9 cellular contexts compared by ENCODE assay signal in the genomic region with DNA sequence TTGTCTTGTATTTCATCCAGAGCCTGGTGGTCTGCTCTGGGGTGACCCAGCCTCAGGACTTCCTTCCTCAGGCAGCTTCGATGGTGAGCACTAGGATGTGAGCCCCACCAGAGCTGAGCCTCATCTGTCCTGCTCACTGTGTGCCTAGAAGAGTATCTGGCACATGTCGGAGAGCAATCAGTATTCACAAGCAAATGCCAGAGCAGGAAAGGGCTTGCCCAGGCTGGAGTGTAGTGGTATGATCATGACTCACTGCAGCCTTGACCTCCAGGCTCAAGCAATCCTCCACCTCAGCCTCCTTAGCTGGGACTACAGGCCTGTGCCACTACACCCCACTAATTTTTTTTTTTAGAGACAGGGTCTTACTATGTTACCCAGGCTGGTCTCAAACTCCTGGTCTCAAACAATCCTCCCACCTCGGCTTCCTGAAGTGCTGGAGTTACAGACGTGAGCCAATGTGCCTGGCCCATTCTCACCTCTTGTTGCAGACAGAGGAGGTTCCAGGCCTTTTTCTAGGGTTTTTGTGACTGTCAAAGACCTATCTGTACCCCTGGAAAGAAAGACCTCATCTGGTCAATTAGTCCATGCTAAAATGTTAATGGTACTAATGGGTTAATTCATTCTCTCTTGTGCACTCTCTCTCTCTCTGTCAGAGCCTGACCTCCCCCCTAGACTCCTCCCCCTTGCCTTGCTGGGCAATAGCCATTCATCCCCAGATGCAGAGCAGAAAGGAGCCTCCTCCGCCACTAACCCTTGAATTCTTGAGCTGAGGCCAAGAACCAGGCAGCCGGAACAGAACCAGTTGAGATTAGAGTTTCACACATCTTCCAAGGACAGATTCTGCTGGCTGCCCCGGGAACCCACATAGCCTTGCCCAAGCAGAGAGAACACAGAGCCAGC.
DNase-seq lines count a peak whose midpoint lies in the region; ATAC-seq, FAIRE-seq and TF ChIP-seq lines count a peak whose summit lies in the region.
"Had no signal": no experiment of that assay in that cellular context is flagged by ENCODE, and none has a peak within 500 bp of the region (broad histone marks: within the 10 kb centered on the region; RNA-seq: fewer than 3 reads in every experiment).

No MANE protein-coding gene starts in this region.

- peak; percentile 64 for FAIRE-seq in bronchial epithelial cell (lab: Jason Lieb, UNC)

- ATAC-seq in HG03139 (IDR thresholded peaks at IDR 0.05; ENCODE audit: unreplicated experiment) (no peak), GM18870 (IDR thresholded peaks at IDR 0.05; ENCODE audit: unreplicated experiment) (no peak)

- H3K36me3 ChIP-seq in bronchial epithelial cell (ENCODE audit: control insufficient read depth, insufficient read depth, low read length): no peaks in the 10 kb centered on the region
- no peaks in the 10 kb centered on the region for H3K36me3 ChIP-seq in thyroid gland

- H3K27me3 ChIP-seq in bronchial epithelial cell (ENCODE audit: control insufficient read depth, insufficient read depth, low read length) (no peaks in the 10 kb centered on the region), thyroid gland (no peaks in the 10 kb centered on the region)

- peak overlapping the region; percentile 54 to 83 (median 70) for H3K27ac ChIP-seq in thyroid gland

- intact Hi-C loops in thyroid gland (cut with DNase I): no loop called here

- TF ChIP-seq POLR2A in thyroid gland (IDR thresholded peaks at IDR 0.05): peak in 1 of 2 donors; percentile 32

- DNase-seq in HT1080 (ENCODE audit: low read depth) (peak; percentile 59), bronchial epithelial cell (ENCODE audit: low read depth) (peak; percentile 94), kidney glomerular epithelial cell (lab: John Stamatoyannopoulos, UW) (peak; percentile 99), thyroid gland (peak; percentile 96 to 97), NCI-H1105 treated with DMSO at 0.1 percent for 48 hours (lab: John Stamatoyannopoulos, UW) (no peak), NCI-H82 (lab: John Stamatoyannopoulos, UW) (no peak)
- DNase-seq: stimulated activated CD4-positive, alpha-beta T cell treated with anti-CD3 and anti-CD28 coated beads, Interleukin-4, amount 100 ng/mL, for 1 hour had no signal

- 30 to 37% methylated on average over 7 of the region's 7 CpGs for WGBS in thyroid gland, 2 donors

- no peak overlapping the region for H3K4me3 ChIP-seq in bronchial epithelial cell (ENCODE audit: low read depth, low read length)
- no peak overlapping the region for H3K4me3 ChIP-seq in thyroid gland (replicated peaks in 1 of 3)

- TF ChIP-seq CTCF in bronchial epithelial cell (IDR thresholded peaks at IDR 0.05; ENCODE audit: insufficient read depth, low read length, severe bottlenecking) (no peak), thyroid gland (IDR thresholded peaks at IDR 0.05) (peak in 1 of 6 experiments; percentile 9)

- H3K9me3 ChIP-seq in thyroid gland: no peaks in the 10 kb centered on the region

- peaks cover 27 to 31% of the 10 kb centered on the region in 2 donors for H3K4me1 ChIP-seq in thyroid gland

Comparison
In these comparisons a context has a peak if more than half of its experiments do, and no peak if none do; other contexts are left out.
1. DNase-seq: peak in HT1080 (single experiment), bronchial epithelial cell (single experiment), kidney glomerular epithelial cell (single experiment) and thyroid gland (2 of 2); none in NCI-H1105 treated with DMSO at 0.1 percent for 48 hours (single experiment) and NCI-H82 (single experiment).